ENCODE assay signal across 1 cellular context in the genomic region with DNA sequence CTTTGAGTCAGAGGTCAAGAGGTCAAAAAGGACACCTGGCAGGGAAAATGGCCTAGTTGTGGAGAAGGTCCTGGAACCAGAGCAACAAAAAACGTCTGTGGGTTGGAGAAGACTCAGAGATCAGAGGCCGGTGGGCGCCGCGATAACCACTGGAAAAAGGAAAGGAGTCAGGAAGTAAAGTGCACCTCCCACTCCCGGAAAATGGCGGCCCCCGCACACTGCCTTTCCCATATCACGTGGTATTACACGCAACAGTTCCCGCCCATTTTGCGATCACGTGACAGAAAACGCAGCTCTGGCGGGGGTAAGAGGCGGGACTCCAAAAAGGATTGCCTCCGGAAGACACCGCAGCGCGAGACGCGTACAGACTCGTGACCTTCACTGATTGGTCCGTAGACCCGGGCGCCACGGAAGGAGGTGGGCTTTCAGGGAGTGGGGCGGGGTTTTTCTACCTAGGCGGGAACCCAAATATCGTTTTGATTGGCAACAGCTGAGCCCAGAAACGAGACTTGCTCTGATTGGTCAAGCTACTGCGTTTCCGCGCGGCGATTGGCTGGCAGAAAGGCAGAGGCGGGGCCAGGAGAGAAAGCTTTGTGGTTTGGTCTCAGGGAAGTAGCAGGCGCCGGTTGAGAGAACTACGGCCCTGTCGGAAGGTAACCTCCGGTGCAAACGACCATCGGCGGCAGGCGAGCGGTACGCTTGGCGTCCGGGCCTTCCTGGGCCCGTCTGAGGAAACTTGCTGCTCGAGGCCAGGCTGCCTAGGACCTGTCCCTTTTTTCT.
A peak's percentile ranks its signal among the peaks of the same experiment; 100 is the strongest.
TF ChIP-seq lines count a peak whose summit lies in the region.

Gene ACTMAP (minus strand): TSS at position 193 of the 780 bp plus-strand sequence. CDS start 674 bp downstream, outside the sequence.

TF ChIP-seq in K562, 482 proteins besides CTCF, POLR2A, EP300 and RAD21 (continued from another document and continues in another):
- TF ChIP-seq, protein P1, sequence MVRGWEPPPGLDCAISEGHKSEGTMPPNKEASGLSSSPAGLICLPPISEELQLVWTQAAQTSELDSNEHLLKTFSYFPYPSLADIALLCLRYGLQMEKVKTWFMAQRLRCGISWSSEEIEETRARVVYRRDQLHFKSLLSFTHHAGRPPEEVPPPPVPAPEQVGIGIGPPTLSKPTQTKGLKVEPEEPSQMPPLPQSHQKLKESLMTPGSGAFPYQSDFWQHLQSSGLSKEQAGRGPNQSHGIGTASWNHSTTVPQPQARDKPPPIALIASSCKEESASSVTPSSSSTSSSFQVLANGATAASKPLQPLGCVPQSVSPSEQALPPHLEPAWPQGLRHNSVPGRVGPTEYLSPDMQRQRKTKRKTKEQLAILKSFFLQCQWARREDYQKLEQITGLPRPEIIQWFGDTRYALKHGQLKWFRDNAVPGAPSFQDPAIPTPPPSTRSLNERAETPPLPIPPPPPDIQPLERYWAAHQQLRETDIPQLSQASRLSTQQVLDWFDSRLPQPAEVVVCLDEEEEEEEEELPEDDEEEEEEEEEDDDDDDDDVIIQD (CRISPR knock-in tag; IDR thresholded peaks at IDR 0.05) = no peak
- TF ChIP-seq KAT8 (IDR thresholded peaks at IDR 0.05; ENCODE audit: low read depth) = no peak
- TF ChIP-seq SMAD1 (IDR thresholded peaks at IDR 0.05; ENCODE audit: low read depth, low read length, partially characterized antibody) = peak; percentile 59
- TF ChIP-seq, protein P2, sequence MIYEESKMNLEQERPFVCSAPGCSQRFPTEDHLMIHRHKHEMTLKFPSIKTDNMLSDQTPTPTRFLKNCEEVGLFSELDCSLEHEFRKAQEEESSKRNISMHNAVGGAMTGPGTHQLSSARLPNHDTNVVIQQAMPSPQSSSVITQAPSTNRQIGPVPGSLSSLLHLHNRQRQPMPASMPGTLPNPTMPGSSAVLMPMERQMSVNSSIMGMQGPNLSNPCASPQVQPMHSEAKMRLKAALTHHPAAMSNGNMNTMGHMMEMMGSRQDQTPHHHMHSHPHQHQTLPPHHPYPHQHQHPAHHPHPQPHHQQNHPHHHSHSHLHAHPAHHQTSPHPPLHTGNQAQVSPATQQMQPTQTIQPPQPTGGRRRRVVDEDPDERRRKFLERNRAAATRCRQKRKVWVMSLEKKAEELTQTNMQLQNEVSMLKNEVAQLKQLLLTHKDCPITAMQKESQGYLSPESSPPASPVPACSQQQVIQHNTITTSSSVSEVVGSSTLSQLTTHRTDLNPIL (CRISPR knock-in tag; IDR thresholded peaks at IDR 0.05) = no peak
- TF ChIP-seq SRSF3 (IDR thresholded peaks at IDR 0.05; ENCODE audit: insufficient read depth, low read length) = no peak
- TF ChIP-seq CEBPG (CRISPR knock-in tag; IDR thresholded peaks at IDR 0.05) = no peak
- TF ChIP-seq CEBPG (tag; conservative IDR thresholded peaks at IDR 0.05 in 1 of 2, IDR thresholded peaks at IDR 0.05 in 1 of 2) = no peak
- TF ChIP-seq MCM5 (IDR thresholded peaks at IDR 0.05; ENCODE audit: low read depth) = no peak
- TF ChIP-seq, protein P3, sequence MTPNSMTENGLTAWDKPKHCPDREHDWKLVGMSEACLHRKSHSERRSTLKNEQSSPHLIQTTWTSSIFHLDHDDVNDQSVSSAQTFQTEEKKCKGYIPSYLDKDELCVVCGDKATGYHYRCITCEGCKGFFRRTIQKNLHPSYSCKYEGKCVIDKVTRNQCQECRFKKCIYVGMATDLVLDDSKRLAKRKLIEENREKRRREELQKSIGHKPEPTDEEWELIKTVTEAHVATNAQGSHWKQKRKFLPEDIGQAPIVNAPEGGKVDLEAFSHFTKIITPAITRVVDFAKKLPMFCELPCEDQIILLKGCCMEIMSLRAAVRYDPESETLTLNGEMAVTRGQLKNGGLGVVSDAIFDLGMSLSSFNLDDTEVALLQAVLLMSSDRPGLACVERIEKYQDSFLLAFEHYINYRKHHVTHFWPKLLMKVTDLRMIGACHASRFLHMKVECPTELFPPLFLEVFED (CRISPR knock-in tag; conservative IDR thresholded peaks at IDR 0.05) = peak; percentile 64
- peak; percentile 82; the same call in 1 of the 2 replicates for TF ChIP-seq SMAD4 (CRISPR knock-in tag; conservative IDR thresholded peaks at IDR 0.05)
- TF ChIP-seq RBM14 (IDR thresholded peaks at IDR 0.05; ENCODE audit: borderline replicate concordance, insufficient read depth, low read depth, low read length) = no peak
- TF ChIP-seq SRSF9 (IDR thresholded peaks at IDR 0.05; ENCODE audit: borderline replicate concordance, low read depth, low read length) = no peak
- TF ChIP-seq ILF3 (IDR thresholded peaks at IDR 0.05; ENCODE audit: borderline replicate concordance) = no peak
- peak; percentile 89 for TF ChIP-seq POLR2G (IDR thresholded peaks at IDR 0.05; ENCODE audit: low read depth, low read length)
- peak; percentile 62; the same call in 1 of the 2 replicates for TF ChIP-seq SMARCC2 (IDR thresholded peaks at IDR 0.05; ENCODE audit: low read depth)
- TF ChIP-seq, protein P4, sequence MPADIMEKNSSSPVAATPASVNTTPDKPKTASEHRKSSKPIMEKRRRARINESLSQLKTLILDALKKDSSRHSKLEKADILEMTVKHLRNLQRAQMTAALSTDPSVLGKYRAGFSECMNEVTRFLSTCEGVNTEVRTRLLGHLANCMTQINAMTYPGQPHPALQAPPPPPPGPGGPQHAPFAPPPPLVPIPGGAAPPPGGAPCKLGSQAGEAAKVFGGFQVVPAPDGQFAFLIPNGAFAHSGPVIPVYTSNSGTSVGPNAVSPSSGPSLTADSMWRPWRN (IDR thresholded peaks at IDR 0.05; ENCODE audit: low read depth) = peak; percentile 21; the same call in 1 of the 2 replicates
- 0 out of 4 replicates have a peak, but pooled peaks of 1 of the 2 experiments have one; percentile 34 for TF ChIP-seq TBL1XR1 (IDR thresholded peaks at IDR 0.05; ENCODE audit: low read length in 2 of 2)
- TF ChIP-seq NCOA4 (IDR thresholded peaks at IDR 0.05; ENCODE audit: partially characterized antibody) = no peak
- TF ChIP-seq, protein P5, sequence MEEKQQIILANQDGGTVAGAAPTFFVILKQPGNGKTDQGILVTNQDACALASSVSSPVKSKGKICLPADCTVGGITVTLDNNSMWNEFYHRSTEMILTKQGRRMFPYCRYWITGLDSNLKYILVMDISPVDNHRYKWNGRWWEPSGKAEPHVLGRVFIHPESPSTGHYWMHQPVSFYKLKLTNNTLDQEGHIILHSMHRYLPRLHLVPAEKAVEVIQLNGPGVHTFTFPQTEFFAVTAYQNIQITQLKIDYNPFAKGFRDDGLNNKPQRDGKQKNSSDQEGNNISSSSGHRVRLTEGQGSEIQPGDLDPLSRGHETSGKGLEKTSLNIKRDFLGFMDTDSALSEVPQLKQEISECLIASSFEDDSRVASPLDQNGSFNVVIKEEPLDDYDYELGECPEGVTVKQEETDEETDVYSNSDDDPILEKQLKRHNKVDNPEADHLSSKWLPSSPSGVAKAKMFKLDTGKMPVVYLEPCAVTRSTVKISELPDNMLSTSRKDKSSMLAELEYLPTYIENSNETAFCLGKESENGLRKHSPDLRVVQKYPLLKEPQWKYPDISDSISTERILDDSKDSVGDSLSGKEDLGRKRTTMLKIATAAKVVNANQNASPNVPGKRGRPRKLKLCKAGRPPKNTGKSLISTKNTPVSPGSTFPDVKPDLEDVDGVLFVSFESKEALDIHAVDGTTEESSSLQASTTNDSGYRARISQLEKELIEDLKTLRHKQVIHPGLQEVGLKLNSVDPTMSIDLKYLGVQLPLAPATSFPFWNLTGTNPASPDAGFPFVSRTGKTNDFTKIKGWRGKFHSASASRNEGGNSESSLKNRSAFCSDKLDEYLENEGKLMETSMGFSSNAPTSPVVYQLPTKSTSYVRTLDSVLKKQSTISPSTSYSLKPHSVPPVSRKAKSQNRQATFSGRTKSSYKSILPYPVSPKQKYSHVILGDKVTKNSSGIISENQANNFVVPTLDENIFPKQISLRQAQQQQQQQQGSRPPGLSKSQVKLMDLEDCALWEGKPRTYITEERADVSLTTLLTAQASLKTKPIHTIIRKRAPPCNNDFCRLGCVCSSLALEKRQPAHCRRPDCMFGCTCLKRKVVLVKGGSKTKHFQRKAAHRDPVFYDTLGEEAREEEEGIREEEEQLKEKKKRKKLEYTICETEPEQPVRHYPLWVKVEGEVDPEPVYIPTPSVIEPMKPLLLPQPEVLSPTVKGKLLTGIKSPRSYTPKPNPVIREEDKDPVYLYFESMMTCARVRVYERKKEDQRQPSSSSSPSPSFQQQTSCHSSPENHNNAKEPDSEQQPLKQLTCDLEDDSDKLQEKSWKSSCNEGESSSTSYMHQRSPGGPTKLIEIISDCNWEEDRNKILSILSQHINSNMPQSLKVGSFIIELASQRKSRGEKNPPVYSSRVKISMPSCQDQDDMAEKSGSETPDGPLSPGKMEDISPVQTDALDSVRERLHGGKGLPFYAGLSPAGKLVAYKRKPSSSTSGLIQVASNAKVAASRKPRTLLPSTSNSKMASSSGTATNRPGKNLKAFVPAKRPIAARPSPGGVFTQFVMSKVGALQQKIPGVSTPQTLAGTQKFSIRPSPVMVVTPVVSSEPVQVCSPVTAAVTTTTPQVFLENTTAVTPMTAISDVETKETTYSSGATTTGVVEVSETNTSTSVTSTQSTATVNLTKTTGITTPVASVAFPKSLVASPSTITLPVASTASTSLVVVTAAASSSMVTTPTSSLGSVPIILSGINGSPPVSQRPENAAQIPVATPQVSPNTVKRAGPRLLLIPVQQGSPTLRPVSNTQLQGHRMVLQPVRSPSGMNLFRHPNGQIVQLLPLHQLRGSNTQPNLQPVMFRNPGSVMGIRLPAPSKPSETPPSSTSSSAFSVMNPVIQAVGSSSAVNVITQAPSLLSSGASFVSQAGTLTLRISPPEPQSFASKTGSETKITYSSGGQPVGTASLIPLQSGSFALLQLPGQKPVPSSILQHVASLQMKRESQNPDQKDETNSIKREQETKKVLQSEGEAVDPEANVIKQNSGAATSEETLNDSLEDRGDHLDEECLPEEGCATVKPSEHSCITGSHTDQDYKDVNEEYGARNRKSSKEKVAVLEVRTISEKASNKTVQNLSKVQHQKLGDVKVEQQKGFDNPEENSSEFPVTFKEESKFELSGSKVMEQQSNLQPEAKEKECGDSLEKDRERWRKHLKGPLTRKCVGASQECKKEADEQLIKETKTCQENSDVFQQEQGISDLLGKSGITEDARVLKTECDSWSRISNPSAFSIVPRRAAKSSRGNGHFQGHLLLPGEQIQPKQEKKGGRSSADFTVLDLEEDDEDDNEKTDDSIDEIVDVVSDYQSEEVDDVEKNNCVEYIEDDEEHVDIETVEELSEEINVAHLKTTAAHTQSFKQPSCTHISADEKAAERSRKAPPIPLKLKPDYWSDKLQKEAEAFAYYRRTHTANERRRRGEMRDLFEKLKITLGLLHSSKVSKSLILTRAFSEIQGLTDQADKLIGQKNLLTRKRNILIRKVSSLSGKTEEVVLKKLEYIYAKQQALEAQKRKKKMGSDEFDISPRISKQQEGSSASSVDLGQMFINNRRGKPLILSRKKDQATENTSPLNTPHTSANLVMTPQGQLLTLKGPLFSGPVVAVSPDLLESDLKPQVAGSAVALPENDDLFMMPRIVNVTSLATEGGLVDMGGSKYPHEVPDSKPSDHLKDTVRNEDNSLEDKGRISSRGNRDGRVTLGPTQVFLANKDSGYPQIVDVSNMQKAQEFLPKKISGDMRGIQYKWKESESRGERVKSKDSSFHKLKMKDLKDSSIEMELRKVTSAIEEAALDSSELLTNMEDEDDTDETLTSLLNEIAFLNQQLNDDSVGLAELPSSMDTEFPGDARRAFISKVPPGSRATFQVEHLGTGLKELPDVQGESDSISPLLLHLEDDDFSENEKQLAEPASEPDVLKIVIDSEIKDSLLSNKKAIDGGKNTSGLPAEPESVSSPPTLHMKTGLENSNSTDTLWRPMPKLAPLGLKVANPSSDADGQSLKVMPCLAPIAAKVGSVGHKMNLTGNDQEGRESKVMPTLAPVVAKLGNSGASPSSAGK (IDR thresholded peaks at IDR 0.05) = peak; percentile 96
- TF ChIP-seq POU5F1 (IDR thresholded peaks at IDR 0.05; ENCODE audit: borderline replicate concordance, low read depth, low read length, partially characterized antibody) = peak; percentile 35
- TF ChIP-seq ZBTB11 (CRISPR knock-in tag; IDR thresholded peaks at IDR 0.05) = no peak; a peak in 1 of 6 replicates
- no peak for TF ChIP-seq ZNF174 (CRISPR knock-in tag; IDR thresholded peaks at IDR 0.05)
- TF ChIP-seq NFE2 (IDR thresholded peaks at IDR 0.05; ENCODE audit: low read depth) = no peak
- TF ChIP-seq, protein P6, sequence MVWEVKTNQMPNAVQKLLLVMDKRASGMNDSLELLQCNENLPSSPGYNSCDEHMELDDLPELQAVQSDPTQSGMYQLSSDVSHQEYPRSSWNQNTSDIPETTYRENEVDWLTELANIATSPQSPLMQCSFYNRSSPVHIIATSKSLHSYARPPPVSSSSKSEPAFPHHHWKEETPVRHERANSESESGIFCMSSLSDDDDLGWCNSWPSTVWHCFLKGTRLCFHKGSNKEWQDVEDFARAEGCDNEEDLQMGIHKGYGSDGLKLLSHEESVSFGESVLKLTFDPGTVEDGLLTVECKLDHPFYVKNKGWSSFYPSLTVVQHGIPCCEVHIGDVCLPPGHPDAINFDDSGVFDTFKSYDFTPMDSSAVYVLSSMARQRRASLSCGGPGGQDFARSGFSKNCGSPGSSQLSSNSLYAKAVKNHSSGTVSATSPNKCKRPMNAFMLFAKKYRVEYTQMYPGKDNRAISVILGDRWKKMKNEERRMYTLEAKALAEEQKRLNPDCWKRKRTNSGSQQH (CRISPR knock-in tag; IDR thresholded peaks at IDR 0.05) = no peak
- TF ChIP-seq TRIM28 (IDR thresholded peaks at IDR 0.05) = 0 out of 2 replicates have a peak, but pooled peaks have one; percentile 21
- TF ChIP-seq ZNF253 (CRISPR knock-in tag; conservative IDR thresholded peaks at IDR 0.05) = no peak
- TF ChIP-seq ZNF143 (CRISPR knock-in tag; IDR thresholded peaks at IDR 0.05) = no peak
- peak; percentile 92 for TF ChIP-seq ELF4 (CRISPR knock-in tag; IDR thresholded peaks at IDR 0.05)
- TF ChIP-seq KLF16 (IDR thresholded peaks at IDR 0.05) = 0 out of 2 replicates have a peak, but pooled peaks have one; percentile 34
- TF ChIP-seq, protein P7, sequence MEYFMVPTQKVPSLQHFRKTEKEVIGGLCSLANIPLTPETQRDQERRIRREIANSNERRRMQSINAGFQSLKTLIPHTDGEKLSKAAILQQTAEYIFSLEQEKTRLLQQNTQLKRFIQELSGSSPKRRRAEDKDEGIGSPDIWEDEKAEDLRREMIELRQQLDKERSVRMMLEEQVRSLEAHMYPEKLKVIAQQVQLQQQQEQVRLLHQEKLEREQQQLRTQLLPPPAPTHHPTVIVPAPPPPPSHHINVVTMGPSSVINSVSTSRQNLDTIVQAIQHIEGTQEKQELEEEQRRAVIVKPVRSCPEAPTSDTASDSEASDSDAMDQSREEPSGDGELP (CRISPR knock-in tag; IDR thresholded peaks at IDR 0.05; ENCODE audit: borderline replicate concordance) = peak; percentile 98
